Comparison of ENCODE assay signal across 8 cellular contexts in genomic region chrX:120559799-120560198, GRCh38. TPM values are rescaled to one million over a fixed set of nuclear protein-coding genes. Genes with fewer than 3 reads are reported as not detected.
DNase-seq lines count a peak whose midpoint lies in the region; ATAC-seq and TF ChIP-seq lines count a peak whose summit lies in the region.

No MANE protein-coding gene starts in this region.

- intact Hi-C loops in heart right ventricle (cut with DNase I), result loop anchor here in 6 of 10 donors (1.0 to 10.0 kb wide), 5 partner anchors 43 to 113 kb away; partner anchors contain the start of genes MCTS1 (in 5 of the 6) and C1GALT1C1 (in 1 of the 6)
- intact Hi-C loops in left ventricle myocardium superior (cut with micrococcal nuclease), result no loop called here
- intact Hi-C loops in ovary (cut with DNase I), result loop anchor here in 1 of 4 donors (2.0 kb wide), 1 partner anchor 69 kb away; no protein-coding TSS in a partner anchor

- H3K4me3 ChIP-seq in heart right ventricle (peak overlapping the region; percentile 41 to 75 (median 66)), Peyer's patch (peak overlapping the region; percentile 60 to 77 (median 74)), endocrine pancreas (ENCODE audit: control insufficient read depth, insufficient read depth, low read length) (peak overlapping the region; percentile 89), ovary (peak overlapping the region; percentile 53)

- H3K36me3 ChIP-seq in heart right ventricle, result peaks cover 0 to 30% (median 0%) of the 10 kb centered on the region in 9 donors
- H3K36me3 ChIP-seq in Peyer's patch, result no peaks in the 10 kb centered on the region
- H3K36me3 ChIP-seq in endocrine pancreas (ENCODE audit: control insufficient read depth, insufficient read depth, low read length), result no peaks in the 10 kb centered on the region
- no peaks in the 10 kb centered on the region for H3K36me3 ChIP-seq in ovary

- peak overlapping the region; percentile 94 to 99 (median 98) for H3K27ac ChIP-seq in heart right ventricle
- H3K27ac ChIP-seq in Peyer's patch, result peak overlapping the region; percentile 89 to 100 (median 98)
- H3K27ac ChIP-seq in ovary, result peak overlapping the region in 1 of 2 donors; percentile 98

- WGBS in heart right ventricle, 2 donors, result 0 to 1% methylated on average over 8 of the region's 8 CpGs
- 32 to 50% (median 41%) methylated on average over 8 of the region's 8 CpGs for WGBS in ovary, 3 donors

- ATAC-seq in heart right ventricle, result no peak
- ATAC-seq in left ventricle myocardium superior, result no peak
- ATAC-seq in HG03139 (IDR thresholded peaks at IDR 0.05; ENCODE audit: unreplicated experiment), result no peak
- ATAC-seq in GM18511 (IDR thresholded peaks at IDR 0.05; ENCODE audit: unreplicated experiment), result no peak

- TF ChIP-seq POLR2A in Peyer's patch (IDR thresholded peaks at IDR 0.05) (no peak), ovary (IDR thresholded peaks at IDR 0.05) (no peak)

- H3K4me1 ChIP-seq in heart right ventricle (peaks cover 0 to 44% (median 13%) of the 10 kb centered on the region in 9 donors), Peyer's patch (peaks cover 0 to 16% (median 0%) of the 10 kb centered on the region in 4 donors), endocrine pancreas (ENCODE audit: control insufficient read depth, insufficient read depth, low read length) (peaks cover 13% of the 10 kb centered on the region), ovary (ENCODE audit: insufficient read depth) (no peaks in the 10 kb centered on the region)

- H3K9ac ChIP-seq in endocrine pancreas (ENCODE audit: control insufficient read depth, insufficient read depth, low read length), result peak overlapping the region; percentile 89

- TF ChIP-seq CTCF in heart right ventricle (IDR thresholded peaks at IDR 0.05) (no peak), Peyer's patch (IDR thresholded peaks at IDR 0.05) (no peak), ovary (IDR thresholded peaks at IDR 0.05) (no peak)

- TF ChIP-seq EP300 in ovary (IDR thresholded peaks at IDR 0.05), result no peak

- no peak for DNase-seq in heart right ventricle
- DNase-seq in left ventricle myocardium superior, result no peak
- no peak for DNase-seq in Peyer's patch
- DNase-seq in ovary, result no peak
- DNase-seq in stimulated activated CD4-positive, alpha-beta T cell treated with anti-CD3 and anti-CD28 coated beads, Interleukin-4, amount 100 ng/mL, for 24 hours, result no peak

- no peaks in the 10 kb centered on the region for H3K9me3 ChIP-seq in heart right ventricle
- no peaks in the 10 kb centered on the region for H3K9me3 ChIP-seq in Peyer's patch
- no peaks in the 10 kb centered on the region for H3K9me3 ChIP-seq in endocrine pancreas (ENCODE audit: control insufficient read depth, low read length)
- no peaks in the 10 kb centered on the region for H3K9me3 ChIP-seq in ovary

- H3K27me3 ChIP-seq in heart right ventricle (no peaks in the 10 kb centered on the region), Peyer's patch (no peaks in the 10 kb centered on the region), endocrine pancreas (ENCODE audit: control insufficient read depth, insufficient read depth, low read length) (no peaks in the 10 kb centered on the region), ovary (no peaks in the 10 kb centered on the region)

RNA-seq across cellular contexts. Expression of gene CUL4B, which starts 1.0 kb away (rescaled TPM):
- total RNA-seq in heart right ventricle, result 10 to 100 TPM; 17.1 to 24.1 (median 19.9) TPM
- polyA plus RNA-seq in heart right ventricle, result 10 to 100 TPM in 1 of 2 donors, 1 to 10 TPM in 1; 8.2 to 12.7 TPM
- 19.6 TPM for total RNA-seq in left ventricle myocardium superior
- 10 to 100 TPM; 17.1 to 59.4 (median 22.8) TPM for total RNA-seq in Peyer's patch
- total RNA-seq in ovary, result 10 to 100 TPM; 36.1 to 64.9 (median 47.6) TPM
- polyA plus RNA-seq in ovary, result 10 to 100 TPM; 26.2 to 67.8 TPM

RNA-seq across cellular contexts. Expression of gene MCTS1, which starts 44.1 kb away (rescaled TPM):
- 10 to 100 TPM; 31.4 to 41.0 (median 35.6) TPM for total RNA-seq in heart right ventricle
- 10 to 100 TPM; 31.5 to 41.4 TPM for polyA plus RNA-seq in heart right ventricle
- 32.7 TPM for total RNA-seq in left ventricle myocardium superior
- 10 to 100 TPM; 17.7 to 42.1 (median 26.8) TPM for total RNA-seq in Peyer's patch
- 10 to 100 TPM; 11.8 to 22.9 (median 20.6) TPM for total RNA-seq in ovary
- 10 to 100 TPM; 18.4 to 46.9 TPM for polyA plus RNA-seq in ovary
